10 cellular contexts compared by ENCODE assay signal in the genomic region with DNA sequence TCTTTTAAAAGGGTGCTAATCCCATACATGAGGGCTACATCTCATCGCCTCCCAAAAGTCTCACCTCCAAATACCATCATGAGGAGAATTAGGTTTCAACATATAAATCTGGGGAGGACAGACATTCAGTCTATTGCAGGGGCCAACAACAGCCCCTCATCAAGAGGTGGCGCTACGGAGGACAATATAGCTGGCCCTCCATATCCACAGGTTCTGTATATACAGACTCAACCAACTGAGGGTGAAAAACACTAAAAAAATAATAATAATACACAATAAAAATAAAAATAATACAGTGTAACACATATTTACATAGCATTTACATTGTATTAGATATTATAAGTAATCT. TPM values are rescaled to one million over a fixed set of nuclear protein-coding genes. Genes with fewer than 3 reads are reported as not detected.
DNase-seq lines count a peak whose midpoint lies in the region; ATAC-seq and TF ChIP-seq lines count a peak whose summit lies in the region.
"Had no signal": no experiment of that assay in that cellular context is flagged by ENCODE, and none has a peak within 500 bp of the region (broad histone marks: within the 10 kb centered on the region; RNA-seq: fewer than 3 reads in every experiment).

No MANE protein-coding gene starts in this region.

- DNase-seq in BE2C = no peak
- no peak for DNase-seq in activated CD8-positive, alpha-beta T cell treated with anti-CD3 and anti-CD28 coated beads, Interleukin-2, amount 10 ng/mL, durations not matched to agents 7 days and 5 days
- no peak for DNase-seq in left lobe of liver (ENCODE audit: low spot score)
- no peak for DNase-seq in cerebellar cortex (ENCODE audit: low spot score)
- no peak for DNase-seq in stimulated activated CD4-positive, alpha-beta T cell treated with anti-CD3 and anti-CD28 coated beads, Interleukin-2, amount 100 ng/mL, for 48 hours
- DNase-seq: activated effector memory CD4-positive, alpha-beta T cell treated with anti-CD3 and anti-CD28 coated beads, Interleukin-2, amount 50 U/mL, for 16 hours; dorsolateral prefrontal cortex had no signal

- no peak for ATAC-seq in activated CD8-positive, alpha-beta T cell treated with anti-CD3 and anti-CD28 coated beads, Interleukin-2, amount 10 ng/mL, durations not matched to agents 7 days and 5 days
- ATAC-seq in GM19467 (IDR thresholded peaks at IDR 0.05; ENCODE audit: unreplicated experiment) (no peak), left lobe of liver (no peak)

- no peak overlapping the region for H3K9ac ChIP-seq in muscle layer of colon (ENCODE audit: low read length)

- H3K9me3 Mint-ChIP-seq in activated CD8-positive, alpha-beta T cell treated with anti-CD3 and anti-CD28 coated beads, Interleukin-2, amount 10 ng/mL, durations not matched to agents 7 days and 5 days (ENCODE audit: insufficient read depth) = no peaks in the 10 kb centered on the region

- H3K4me1 Mint-ChIP-seq in activated CD8-positive, alpha-beta T cell treated with anti-CD3 and anti-CD28 coated beads, Interleukin-2, amount 10 ng/mL, durations not matched to agents 7 days and 5 days (ENCODE audit: low read depth) = peaks cover 96% of the 10 kb centered on the region

- POLR2A ChIA-PET in activated CD8-positive, alpha-beta T cell treated with anti-CD3 and anti-CD28 coated beads, Interleukin-2, amount 10 ng/mL, durations not matched to agents 7 days and 5 days (lab: Charles Lee) = interaction anchor here (1.2 to 5.4 kb wide), 4 partner anchors 18 to 80 kb away, joined by 3 to 53 read pairs (median 6); a partner anchor contains a TSS

- TF ChIP-seq CTCF in BE2C (IDR thresholded peaks at IDR 0.05; ENCODE audit: low read depth, low read length) (peak; percentile 19), GM12874 (IDR thresholded peaks at IDR 0.05; ENCODE audit: insufficient read depth, low read depth, low read length) (0 out of 2 replicates have a peak, but pooled peaks have one; percentile 2)

- H3K9me3 ChIP-seq in BE2C = no peaks in the 10 kb centered on the region
- H3K9me3 ChIP-seq in muscle layer of colon (ENCODE audit: low read length) = no peaks in the 10 kb centered on the region

- peak overlapping the region; percentile 92 for H3K27ac Mint-ChIP-seq in activated CD8-positive, alpha-beta T cell treated with anti-CD3 and anti-CD28 coated beads, Interleukin-2, amount 10 ng/mL, durations not matched to agents 7 days and 5 days

- H3K27me3 ChIP-seq in BE2C = no peaks in the 10 kb centered on the region; the same call in 1 of the 2 replicates
- H3K27me3 ChIP-seq in muscle layer of colon (ENCODE audit: control insufficient read depth in 1 of 2, insufficient read depth in 2 of 2, low read length in 2 of 2) = no peaks in the 10 kb centered on the region

- CTCF ChIA-PET in activated CD8-positive, alpha-beta T cell treated with anti-CD3 and anti-CD28 coated beads, Interleukin-2, amount 10 ng/mL, durations not matched to agents 7 days and 5 days (lab: Charles Lee) = interaction anchor here (1.0 to 8.7 kb wide), 8 partner anchors 12 to 102 kb away, joined by 3 to 187 read pairs (median 32); a partner anchor contains a TSS

- peak overlapping the region; percentile 64 for H3K4me3 Mint-ChIP-seq in activated CD8-positive, alpha-beta T cell treated with anti-CD3 and anti-CD28 coated beads, Interleukin-2, amount 10 ng/mL, durations not matched to agents 7 days and 5 days

- H3K36me3 ChIP-seq in BE2C (no peaks in the 10 kb centered on the region), muscle layer of colon (ENCODE audit: insufficient read depth, low read length) (no peaks in the 10 kb centered on the region)

- no peaks in the 10 kb centered on the region for H3K27me3 Mint-ChIP-seq in activated CD8-positive, alpha-beta T cell treated with anti-CD3 and anti-CD28 coated beads, Interleukin-2, amount 10 ng/mL, durations not matched to agents 7 days and 5 days (ENCODE audit: low read depth)

- peaks cover 2% of the 10 kb centered on the region for H3K4me1 ChIP-seq in BE2C
- H3K4me1 ChIP-seq in muscle layer of colon (ENCODE audit: insufficient read depth, low read length) = peaks cover 17% of the 10 kb centered on the region

- peaks cover 3% of the 10 kb centered on the region for H3K36me3 Mint-ChIP-seq in activated CD8-positive, alpha-beta T cell treated with anti-CD3 and anti-CD28 coated beads, Interleukin-2, amount 10 ng/mL, durations not matched to agents 7 days and 5 days (ENCODE audit: low read depth)

- H3K27ac ChIP-seq in muscle layer of colon (ENCODE audit: low read depth, low read length) = peak overlapping the region; percentile 82

- no peak overlapping the region for H3K4me3 ChIP-seq in BE2C (ENCODE audit: low read depth, low read length)
- no peak overlapping the region for H3K4me3 ChIP-seq in muscle layer of colon (ENCODE audit: low read depth in 1 of 2, low read length in 2 of 2)
- H3K4me3 ChIP-seq: dorsolateral prefrontal cortex had no signal

RNA-seq across cellular contexts. Expression of a gene that starts 19.1 kb away (rescaled TPM):
- polyA plus RNA-seq in BE2C (2012; ENCODE audit: insufficient read depth, insufficient read length, low read depth) = 25.5 TPM
- total RNA-seq in activated CD8-positive, alpha-beta T cell treated with anti-CD3 and anti-CD28 coated beads, Interleukin-2, amount 10 ng/mL, durations not matched to agents 7 days and 5 days = 10 to 100 TPM; 67.8 to 68.9 TPM
- total RNA-seq in left lobe of liver = 30.5 TPM
